In the genomic region with DNA sequence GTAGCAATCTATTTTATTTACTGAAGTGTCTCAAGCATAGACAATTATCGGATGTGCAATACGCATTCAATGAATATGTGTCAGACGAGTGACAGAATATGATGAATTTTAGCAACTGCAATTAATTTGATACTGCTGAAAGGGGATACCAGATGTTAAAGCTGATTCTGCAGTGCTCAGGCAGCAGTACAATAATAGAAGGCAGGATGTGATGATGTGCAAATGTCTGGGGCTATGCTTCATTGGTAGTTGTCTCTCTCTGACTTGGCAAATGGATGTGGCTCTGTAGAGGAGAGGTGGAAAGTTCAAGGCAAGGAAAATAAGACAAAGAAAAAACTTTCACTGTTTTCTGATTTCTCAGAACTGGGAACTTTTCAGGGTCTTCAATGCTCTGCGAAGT, we compare ENCODE assay signal across 21 cellular contexts.
"Had no signal": no experiment of that assay in that cellular context is flagged by ENCODE, and none has a peak within 500 bp of the region (broad histone marks: within the 10 kb centered on the region; RNA-seq: fewer than 3 reads in every experiment).

No MANE protein-coding gene starts in this region.

- H3K27me3 ChIP-seq: foreskin keratinocyte, gastroesophageal sphincter, heart left ventricle, hepatocyte, ovary, sigmoid colon, stomach, thyroid gland had no signal

- H3K27ac ChIP-seq: epithelial cell of prostate, foreskin keratinocyte, gastroesophageal sphincter, heart left ventricle, hepatocyte, ovary, psoas muscle, sigmoid colon, stomach, thyroid gland had no signal

- H3K4me2 ChIP-seq: hepatocyte had no signal

- H3K79me2 ChIP-seq: hepatocyte had no signal

- H3K36me3 ChIP-seq: gastroesophageal sphincter, heart left ventricle, ovary, sigmoid colon, stomach, thyroid gland had no signal

- H3K4me1 ChIP-seq: foreskin keratinocyte, gastroesophageal sphincter, heart left ventricle, psoas muscle, sigmoid colon, stomach, thyroid gland had no signal

- DNase-seq: effector CD8-positive, alpha-beta T cell; endodermal cell; foreskin keratinocyte; heart left ventricle; kidney; natural killer cell; occipital lobe; ovary; posterior cingulate gyrus; psoas muscle; right cardiac atrium; sigmoid colon; stimulated activated CD4-positive, alpha-beta T cell treated with anti-CD3 and anti-CD28 coated beads, Interleukin-2, amount 100 ng/mL, for 24 hours; stimulated activated CD4-positive, alpha-beta T cell treated with anti-CD3 and anti-CD28 coated beads, Interleukin-4, amount 100 ng/mL, for 24 hours; stimulated activated naive CD4-positive, alpha-beta T cell treated with Interleukin-2 at 50 U/mL for 16 hours; stomach; thyroid gland had no signal

- H3K9me3 ChIP-seq: gastroesophageal sphincter, heart left ventricle, ovary, psoas muscle, sigmoid colon, thyroid gland had no signal

- H3K4me3 ChIP-seq: gastroesophageal sphincter, heart left ventricle, hepatocyte, lung, ovary, psoas muscle, sigmoid colon, stomach, thyroid gland had no signal

- H2AFZ ChIP-seq: hepatocyte had no signal
